In genomic region chr1:7607097-7607496, GRCh38 we compare ENCODE assay signal across 24 cellular contexts.
"Had no signal": no experiment of that assay in that cellular context is flagged by ENCODE, and none has a peak within 500 bp of the region (broad histone marks: within the 10 kb centered on the region; RNA-seq: fewer than 3 reads in every experiment).

No MANE protein-coding gene starts in this region.

- DNase-seq: dermis blood vessel endothelial cell; effector CD4-positive, alpha-beta T cell; effector memory CD4-positive, alpha-beta T cell; foreskin keratinocyte; heart right ventricle; hippocampal formation; left cardiac atrium; left lung; left ventricle myocardium superior; lower lobe of right lung; mesenchymal stem cell; midbrain; naive thymus-derived CD4-positive, alpha-beta T cell; natural killer cell had no signal

- H3K4me1 Mint-ChIP-seq: natural killer cell had no signal

- H3K27me3 ChIP-seq: dorsolateral prefrontal cortex, foreskin keratinocyte had no signal

- H3K27ac Mint-ChIP-seq: naive thymus-derived CD4-positive, alpha-beta T cell; natural killer cell had no signal

- H3K4me3 Mint-ChIP-seq: naive thymus-derived CD4-positive, alpha-beta T cell; natural killer cell had no signal

- H3K27ac ChIP-seq: coronary artery, dorsolateral prefrontal cortex, epithelial cell of prostate, esophagus muscularis mucosa, foreskin keratinocyte, gastroesophageal sphincter, heart right ventricle, left lung, lower lobe of right lung had no signal

- H3K4me1 ChIP-seq: esophagus muscularis mucosa, foreskin keratinocyte, gastroesophageal sphincter, heart right ventricle, left lung, lower lobe of right lung had no signal

- H3K4me3 ChIP-seq: coronary artery, dorsolateral prefrontal cortex, esophagus muscularis mucosa, gastroesophageal sphincter, heart right ventricle, left lung, lower lobe of right lung had no signal

- ATAC-seq: foreskin keratinocyte; gastroesophageal sphincter; heart right ventricle; left cardiac atrium; left lung; left ventricle myocardium superior; lower lobe of right lung; naive thymus-derived CD4-positive, alpha-beta T cell; natural killer cell had no signal

- H3K9me3 ChIP-seq: esophagus muscularis mucosa, left lung, lower lobe of right lung had no signal

- H3K36me3 Mint-ChIP-seq: naive thymus-derived CD4-positive, alpha-beta T cell; natural killer cell had no signal

- H3K36me3 ChIP-seq: esophagus muscularis mucosa, gastroesophageal sphincter, heart right ventricle, left lung, lower lobe of right lung had no signal

- H3K9me3 Mint-ChIP-seq: natural killer cell had no signal

- FAIRE-seq: colon, endometrium, frontal cortex, islet of Langerhans, keratinocyte had no signal
